Comparison of ENCODE assay signal across 22 cellular contexts in the genomic region with DNA sequence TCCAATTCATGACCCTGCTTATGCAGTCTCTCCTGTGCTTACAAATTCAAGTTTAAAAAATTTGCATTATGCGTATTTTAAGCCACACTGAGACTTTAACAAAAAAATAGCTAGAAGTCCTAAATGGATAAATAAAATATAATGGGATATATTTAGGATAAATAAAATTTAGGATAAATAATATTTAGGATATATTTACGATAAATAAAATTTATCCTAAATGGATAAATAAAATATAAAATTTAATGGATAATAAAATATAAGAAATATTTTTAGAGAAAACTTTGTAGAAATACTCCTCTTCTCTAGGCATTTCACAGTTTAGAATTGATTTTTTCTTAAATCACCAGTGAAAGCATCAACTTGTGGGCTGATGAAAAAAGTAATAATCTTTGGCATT. TPM values are rescaled to one million over a fixed set of nuclear protein-coding genes. Genes with fewer than 3 reads are reported as not detected.
A peak's percentile ranks its signal among the peaks of the same experiment; 100 is the strongest.
DNase-seq lines count a peak whose midpoint lies in the region; ATAC-seq, FAIRE-seq and TF ChIP-seq lines count a peak whose summit lies in the region.
"Had no signal": no experiment of that assay in that cellular context is flagged by ENCODE, and none has a peak within 500 bp of the region (broad histone marks: within the 10 kb centered on the region; RNA-seq: fewer than 3 reads in every experiment).

No MANE protein-coding gene starts in this region.

- H3K27ac ChIP-seq in sigmoid colon, result peak overlapping the region; percentile 55 to 77 (median 68)

- no peak for TF ChIP-seq POLR2A in sigmoid colon (IDR thresholded peaks at IDR 0.05)

- peaks cover 0 to 56% (median 44%) of the 10 kb centered on the region in 4 donors for H3K4me1 ChIP-seq in sigmoid colon

- no peaks in the 10 kb centered on the region for H3K36me3 Mint-ChIP-seq in activated T-cell treated with anti-CD3 and anti-CD28 coated beads, Interleukin-2, amount 50 U/mL, for 24 hours (ENCODE audit: low read depth)
- H3K36me3 Mint-ChIP-seq: CD4-positive, CD25-positive, alpha-beta regulatory T cell; CD8-positive, alpha-beta memory T cell; IgD-negative memory B cell had no signal

- H3K27me3 Mint-ChIP-seq in activated T-cell treated with anti-CD3 and anti-CD28 coated beads, Interleukin-2, amount 50 U/mL, for 24 hours, result peaks cover 5% of the 10 kb centered on the region
- H3K27me3 Mint-ChIP-seq: CD4-positive, CD25-positive, alpha-beta regulatory T cell; IgD-negative memory B cell had no signal

- H3K27ac Mint-ChIP-seq in activated T-cell treated with anti-CD3 and anti-CD28 coated beads, Interleukin-2, amount 50 U/mL, for 24 hours, result no peak overlapping the region
- H3K27ac Mint-ChIP-seq: CD4-positive, CD25-positive, alpha-beta regulatory T cell; CD8-positive, alpha-beta memory T cell; H9; IgD-negative memory B cell had no signal

- H3K4me3 ChIP-seq in sigmoid colon, result no peak overlapping the region

- 93 to 96% methylated on average over 2 of the region's 2 CpGs for WGBS in sigmoid colon, 2 donors

- intact Hi-C loops in sigmoid colon (cut with DNase I), result no loop called here

- H3K9me3 ChIP-seq in sigmoid colon, result no peaks in the 10 kb centered on the region
- H3K9me3 ChIP-seq: BE2C had no signal

- H3K9me3 Mint-ChIP-seq in activated T-cell treated with anti-CD3 and anti-CD28 coated beads, Interleukin-2, amount 50 U/mL, for 24 hours, result no peaks in the 10 kb centered on the region
- H3K9me3 Mint-ChIP-seq: CD4-positive, CD25-positive, alpha-beta regulatory T cell; CD8-positive, alpha-beta memory T cell; H9; IgD-negative memory B cell had no signal

- DNase-seq in frontal cortex (ENCODE audit: low spot score in 2 of 2) (no peak), sigmoid colon (no peak), NCI-H774 (lab: John Stamatoyannopoulos, UW) (no peak)
- no peak for DNase-seq in activated T-cell treated with anti-CD3 and anti-CD28 coated beads, Interleukin-2, amount 50 U/mL, for 24 hours
- DNase-seq: ACHN; BE2C; C1 segment of cervical spinal cord; CD4-positive, CD25-positive, alpha-beta regulatory T cell; CD8-positive, alpha-beta memory T cell; COR-L47; DMS 273 treated with DMSO at 0.1 percent for 48 hours; DMS53; DND-41; EL; H9 had no signal

- ATAC-seq in GM21717 (IDR thresholded peaks at IDR 0.05; ENCODE audit: unreplicated experiment), result no peak
- ATAC-seq: HepG2 had no signal

- FAIRE-seq in G401.6 (lab: Jason Lieb, UNC), result peak; percentile 66
- peak; percentile 77 for FAIRE-seq in TTC549 (lab: Jason Lieb, UNC)
- FAIRE-seq in frontal cortex (lab: Jason Lieb, UNC), result peak; percentile 94
- FAIRE-seq: GM12891, H1, HepG2 had no signal

- no peak for TF ChIP-seq CTCF in sigmoid colon (IDR thresholded peaks at IDR 0.05)

- TF ChIP-seq EP300 in sigmoid colon (IDR thresholded peaks at IDR 0.05), result no peak

- no peaks in the 10 kb centered on the region for H3K27me3 ChIP-seq in sigmoid colon
- H3K27me3 ChIP-seq: BE2C had no signal

- H3K4me1 Mint-ChIP-seq in activated T-cell treated with anti-CD3 and anti-CD28 coated beads, Interleukin-2, amount 50 U/mL, for 24 hours (ENCODE audit: low read depth), result no peaks in the 10 kb centered on the region
- H3K4me1 Mint-ChIP-seq: CD4-positive, CD25-positive, alpha-beta regulatory T cell; CD8-positive, alpha-beta memory T cell; IgD-negative memory B cell had no signal

- no peak overlapping the region for H3K4me3 Mint-ChIP-seq in activated T-cell treated with anti-CD3 and anti-CD28 coated beads, Interleukin-2, amount 50 U/mL, for 24 hours
- H3K4me3 Mint-ChIP-seq: CD4-positive, CD25-positive, alpha-beta regulatory T cell; CD8-positive, alpha-beta memory T cell; H9; IgD-negative memory B cell had no signal

- H3K36me3 ChIP-seq in sigmoid colon, result peaks cover 0 to 11% (median 0%) of the 10 kb centered on the region in 4 donors
- H3K36me3 ChIP-seq: BE2C had no signal

RNA-seq across cellular contexts. Expression of gene GUCY1B1, which starts 22.6 kb away (rescaled TPM):
- total RNA-seq in frontal cortex (66.9 TPM), sigmoid colon (100 to 1,000 TPM in 1 of 4 donors, 10 to 100 TPM in 3; 45.1 to 115 (median 80.1) TPM)
- polyA plus RNA-seq in sigmoid colon, result 1 to 10 TPM in 2 of 3 donors, under 1 TPM in 1; 0.92 to 8.0 (median 2.4) TPM
- total RNA-seq: HepG2 had no signal
- polyA plus RNA-seq: HepG2 had no signal
